Comparison of ENCODE assay signal across 20 cellular contexts in genomic region chr1:216028630-216029029, GRCh38.
"Had no signal": no experiment of that assay in that cellular context is flagged by ENCODE, and none has a peak within 500 bp of the region (broad histone marks: within the 10 kb centered on the region; RNA-seq: fewer than 3 reads in every experiment).

No MANE protein-coding gene starts in this region.

- ATAC-seq: Right ventricle myocardium inferior had no signal

- DNase-seq: Karpas-422, KG1, MG63, NCI-H1092, NCI-H1105 treated with DMSO at 0.1 percent for 48 hours, NCI-H1417 treated with DMSO at 0.1 percent for 48 hours, NCI-H146, NCI-H1694 treated with DMSO at 0.1 percent for 48 hours, NCI-H1930, NCI-H2081 treated with DMSO at 0.1 percent for 48 hours, NCI-H2171, NCI-H226, NCI-H446, NCI-H510A, NCI-H524 treated with DMSO at 0.1 percent for 48 hours, NCI-H69, NCI-H774, SHP77 treated with DMSO at 0.1 percent for 48 hours, SJCRH30 had no signal

- H3K27ac ChIP-seq: SJCRH30 had no signal

- H3K36me3 ChIP-seq: MG63, SJCRH30 had no signal

- H3K27me3 ChIP-seq: MG63, SJCRH30 had no signal

- H3K4me1 ChIP-seq: SJCRH30 had no signal

- H3K4me3 ChIP-seq: MG63, SJCRH30 had no signal

- H3K9me3 ChIP-seq: MG63, SJCRH30 had no signal
